ENCODE assay signal across 27 cellular contexts in the genomic region with DNA sequence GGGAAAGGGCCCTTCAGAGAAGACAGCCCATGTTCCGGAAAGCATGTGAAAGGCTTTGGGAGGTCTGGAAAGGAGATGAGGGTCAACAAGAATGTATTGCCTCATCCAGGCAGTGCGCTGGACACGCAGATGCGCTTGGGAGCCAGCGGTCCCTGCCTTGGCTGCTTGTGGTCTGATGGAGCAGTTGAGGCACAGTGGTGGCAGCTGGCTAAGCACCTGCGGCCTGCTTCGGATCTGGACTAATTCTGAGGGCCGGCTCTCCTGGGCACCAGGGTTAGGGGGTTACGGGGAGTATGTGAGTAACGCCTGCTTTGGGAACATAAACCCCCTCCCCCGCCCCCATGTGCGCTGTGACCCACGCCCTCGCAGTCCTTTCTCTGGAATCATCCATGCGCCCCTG.
"Had no signal": no experiment of that assay in that cellular context is flagged by ENCODE, and none has a peak within 500 bp of the region (broad histone marks: within the 10 kb centered on the region; RNA-seq: fewer than 3 reads in every experiment).

No MANE protein-coding gene starts in this region.

- H3K9me3 Mint-ChIP-seq: dendritic cell treated with granulocyte-macrophage colony-stimulating factor and Interleukin-4, amounts not matched to agents 40 ng/mL and 50 ng/mL, for 4 days; endodermal cell; naive thymus-derived CD4-positive, alpha-beta T cell; neural progenitor cell had no signal

- H3K27ac ChIP-seq: colonic mucosa, epithelial cell of prostate, gastrocnemius medialis, hepatocyte, left lung, neural progenitor cell, right atrium auricular region, thyroid gland, vagina had no signal

- H3K9me3 ChIP-seq: colonic mucosa, gastrocnemius medialis, left lung, prostate gland, right atrium auricular region, stomach, thyroid gland, vagina had no signal

- H3K4me3 ChIP-seq: colonic mucosa, gastrocnemius medialis, hepatocyte, left lung, neural progenitor cell, prostate gland, right atrium auricular region, smooth muscle cell, stomach, thyroid gland, vagina had no signal

- H3K27me3 Mint-ChIP-seq: naive thymus-derived CD4-positive, alpha-beta T cell had no signal

- H3K27me3 ChIP-seq: colonic mucosa, gastrocnemius medialis, hepatocyte, left lung, neural progenitor cell, right atrium auricular region, stomach, thyroid gland, vagina had no signal

- H3K27ac Mint-ChIP-seq: dendritic cell treated with granulocyte-macrophage colony-stimulating factor and Interleukin-4, amounts not matched to agents 40 ng/mL and 50 ng/mL, for 4 days; endodermal cell; neural progenitor cell had no signal

- DNase-seq: colonic mucosa; effector CD8-positive, alpha-beta T cell; foreskin fibroblast; gastrocnemius medialis; head of caudate nucleus; left cardiac atrium; left lung; mesendoderm; midbrain; naive thymus-derived CD4-positive, alpha-beta T cell; nucleus accumbens; stimulated activated CD4-positive, alpha-beta T cell treated with anti-CD3 and anti-CD28 coated beads, Interleukin-4, amount 100 ng/mL, for 4 hours; stimulated activated naive CD4-positive, alpha-beta T cell treated with Interleukin-2 at 50 U/mL for 16 hours; stomach; thyroid gland; trophoblast cell had no signal

- H3K9ac ChIP-seq: neural progenitor cell had no signal

- ATAC-seq: esophagus mucosa; gastrocnemius medialis; left cardiac atrium; left lung; naive thymus-derived CD4-positive, alpha-beta T cell; sciatic nerve had no signal

- H3K4me3 Mint-ChIP-seq: dendritic cell treated with granulocyte-macrophage colony-stimulating factor and Interleukin-4, amounts not matched to agents 40 ng/mL and 50 ng/mL, for 4 days; endodermal cell; neural progenitor cell had no signal

- H3K36me3 ChIP-seq: colonic mucosa, neural progenitor cell, prostate gland had no signal
